Comparison of ENCODE assay signal across 14 cellular contexts in the genomic region with DNA sequence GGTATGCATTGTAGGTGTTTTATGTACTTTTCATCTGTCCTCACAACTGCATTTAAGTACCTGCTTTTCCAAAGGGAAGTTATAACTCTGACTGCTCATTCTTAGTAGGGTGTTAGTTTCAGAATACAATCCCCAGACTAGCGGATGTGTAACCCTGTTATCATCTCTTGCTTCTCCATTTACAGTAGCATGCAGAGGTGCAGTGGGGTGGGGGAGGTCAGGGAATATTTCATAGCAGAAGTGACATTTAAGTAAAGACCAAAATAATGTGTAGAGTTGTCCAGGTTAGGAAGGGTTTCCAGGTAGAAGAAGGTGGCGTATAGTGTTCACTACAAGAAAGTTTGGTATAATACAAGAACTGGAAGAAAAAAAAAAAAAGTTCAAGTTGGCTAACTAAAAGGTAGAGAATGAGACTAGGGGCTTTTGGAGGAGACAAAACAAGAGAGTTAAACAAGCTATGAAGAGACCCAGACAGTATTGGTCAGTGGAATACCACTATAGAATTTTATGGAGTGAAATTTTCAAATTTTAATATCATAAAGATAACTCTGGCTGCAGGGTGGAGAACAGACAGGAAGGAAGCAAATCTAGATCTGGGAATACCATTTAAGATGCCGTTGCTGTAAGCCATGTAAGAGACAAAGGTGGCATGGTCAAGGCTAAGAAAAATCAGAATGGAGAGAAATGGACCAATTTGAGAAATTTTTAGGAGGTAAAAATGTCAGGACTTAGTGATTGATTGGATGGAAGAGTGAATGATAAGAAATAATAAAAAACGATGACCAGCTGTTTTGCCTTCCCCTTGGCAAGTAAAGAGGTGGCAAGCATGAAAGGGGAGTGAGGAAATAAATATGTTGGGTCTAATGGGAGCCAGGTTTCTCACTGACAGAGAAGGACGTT.
"Had no signal": no experiment of that assay in that cellular context is flagged by ENCODE, and none has a peak within 500 bp of the region (broad histone marks: within the 10 kb centered on the region; RNA-seq: fewer than 3 reads in every experiment).

No MANE protein-coding gene starts in this region.

- H3K27ac Mint-ChIP-seq: activated B cell treated with CpG ODN at 0.5 μM for 24 hours; activated CD4-positive, alpha-beta T cell treated with anti-CD3 and anti-CD28 coated beads, Interleukin-2, amount 10 ng/mL, durations not matched to agents 24 days and 14 days; activated T-helper 1 cell treated with anti-CD3 and anti-CD28 coated beads, Interleukin-12 subunit alpha, Interleukin-12 subunit beta, Interleukin-2, Interleukin-4 antibody, amounts not matched to agents 30 ng/mL and 10 ng/mL and 1 ng/mL, durations not matched to agents 14 hours and 24 hours and 36 hours; nephron progenitor cell; T-cell had no signal

- H3K27me3 ChIP-seq: ascending aorta, tibial nerve had no signal

- H3K9me3 Mint-ChIP-seq: activated B cell treated with CpG ODN at 0.5 μM for 24 hours; activated CD4-positive, alpha-beta T cell treated with anti-CD3 and anti-CD28 coated beads, Interleukin-2, amount 10 ng/mL, durations not matched to agents 24 days and 14 days; activated T-helper 1 cell treated with anti-CD3 and anti-CD28 coated beads, Interleukin-12 subunit alpha, Interleukin-12 subunit beta, Interleukin-2, Interleukin-4 antibody, amounts not matched to agents 30 ng/mL and 10 ng/mL and 1 ng/mL, durations not matched to agents 14 hours and 24 hours and 36 hours; nephron progenitor cell; T-cell had no signal

- H3K36me3 ChIP-seq: ascending aorta, tibial nerve had no signal

- DNase-seq: activated B cell treated with CpG ODN at 0.5 μM for 24 hours; activated CD4-positive, alpha-beta T cell treated with anti-CD3 and anti-CD28 coated beads, Interleukin-2, amount 10 ng/mL, durations not matched to agents 24 days and 14 days; activated naive CD4-positive, alpha-beta T cell; left ventricle myocardium superior; nephron progenitor cell; retina; small intestine; T-cell; T1000 had no signal

- ATAC-seq: left ventricle myocardium superior, T-cell had no signal

- H3K9me3 ChIP-seq: ascending aorta, tibial nerve had no signal

- H3K36me3 Mint-ChIP-seq: T-cell had no signal

- H3K27me3 Mint-ChIP-seq: activated B cell treated with CpG ODN at 0.5 μM for 24 hours; activated CD4-positive, alpha-beta T cell treated with anti-CD3 and anti-CD28 coated beads, Interleukin-2, amount 10 ng/mL, durations not matched to agents 24 days and 14 days; T-cell had no signal

- FAIRE-seq: bronchial epithelial cell, frontal cortex, small intestine had no signal

- H3K4me3 Mint-ChIP-seq: activated B cell treated with CpG ODN at 0.5 μM for 24 hours; activated CD4-positive, alpha-beta T cell treated with anti-CD3 and anti-CD28 coated beads, Interleukin-2, amount 10 ng/mL, durations not matched to agents 24 days and 14 days; activated T-helper 1 cell treated with anti-CD3 and anti-CD28 coated beads, Interleukin-12 subunit alpha, Interleukin-12 subunit beta, Interleukin-2, Interleukin-4 antibody, amounts not matched to agents 30 ng/mL and 10 ng/mL and 1 ng/mL, durations not matched to agents 14 hours and 24 hours and 36 hours; nephron progenitor cell; T-cell had no signal
